ENCODE assay signal across 12 cellular contexts in genomic region chr18:44715841-44716240, GRCh38. TPM values are rescaled to one million over a fixed set of nuclear protein-coding genes. Genes with fewer than 3 reads are reported as not detected.
DNase-seq lines count a peak whose midpoint lies in the region; ATAC-seq and TF ChIP-seq lines count a peak whose summit lies in the region.
"Had no signal": no experiment of that assay in that cellular context is flagged by ENCODE, and none has a peak within 500 bp of the region (broad histone marks: within the 10 kb centered on the region; RNA-seq: fewer than 3 reads in every experiment).

No MANE protein-coding gene starts in this region.

- in situ Hi-C loops in G401 (cut with HindIII; ENCODE audit: low sequenced_read_pairs) = no loop called here

- TF ChIP-seq POLR2A in right lobe of liver (IDR thresholded peaks at IDR 0.05) = no peak

- H3K27ac Mint-ChIP-seq in endothelial cell (ENCODE audit: unreplicated experiment) = peak overlapping the region; percentile 70
- H3K27ac Mint-ChIP-seq in activated naive CD4-positive, alpha-beta T cell treated with anti-CD3 and anti-CD28 coated beads, Interleukin-2, amount 10 ng/mL, durations not matched to agents 7 days and 5 days = no peak overlapping the region

- peak; percentile 3 for ATAC-seq in sciatic nerve
- ATAC-seq in right lobe of liver = no peak
- ATAC-seq in GM19467 (IDR thresholded peaks at IDR 0.05; ENCODE audit: unreplicated experiment) = no peak

- H3K27me3 ChIP-seq in right lobe of liver = no peaks in the 10 kb centered on the region

- TF ChIP-seq CTCF in endothelial cell (IDR thresholded peaks at IDR 0.05; ENCODE audit: unreplicated experiment) (no peak), right lobe of liver (IDR thresholded peaks at IDR 0.05) (no peak)

- H3K36me3 Mint-ChIP-seq in endothelial cell (ENCODE audit: low read depth, unreplicated experiment) = peaks cover 60% of the 10 kb centered on the region
- H3K36me3 Mint-ChIP-seq in activated naive CD4-positive, alpha-beta T cell treated with anti-CD3 and anti-CD28 coated beads, Interleukin-2, amount 10 ng/mL, durations not matched to agents 7 days and 5 days = peaks cover 2% of the 10 kb centered on the region
- H3K36me3 Mint-ChIP-seq: CD14-positive monocyte had no signal

- H3K9me3 ChIP-seq in right lobe of liver = no peaks in the 10 kb centered on the region
- H3K9me3 ChIP-seq: HAP-1 had no signal

- no peak overlapping the region for H3K4me3 ChIP-seq in right lobe of liver
- H3K4me3 ChIP-seq: HAP-1 had no signal

- peaks cover 32% of the 10 kb centered on the region for H3K4me1 Mint-ChIP-seq in endothelial cell (ENCODE audit: unreplicated experiment)
- H3K4me1 Mint-ChIP-seq in activated naive CD4-positive, alpha-beta T cell treated with anti-CD3 and anti-CD28 coated beads, Interleukin-2, amount 10 ng/mL, durations not matched to agents 7 days and 5 days = peaks cover 28% of the 10 kb centered on the region

- CTCF ChIA-PET in activated naive CD4-positive, alpha-beta T cell treated with anti-CD3 and anti-CD28 coated beads, Interleukin-2, amount 10 ng/mL, durations not matched to agents 7 days and 5 days (lab: Charles Lee) = no interaction called here

- intact Hi-C loops in sciatic nerve (cut with DNase I) = no loop called here
- intact Hi-C loops in right lobe of liver (cut with DNase I) = no loop called here

- peaks cover 0 to 3% (median 0%) of the 10 kb centered on the region in 4 donors for H3K36me3 ChIP-seq in right lobe of liver
- H3K36me3 ChIP-seq: HAP-1 had no signal

- no peaks in the 10 kb centered on the region for H3K9me3 Mint-ChIP-seq in endothelial cell (ENCODE audit: unreplicated experiment)
- no peaks in the 10 kb centered on the region for H3K9me3 Mint-ChIP-seq in activated naive CD4-positive, alpha-beta T cell treated with anti-CD3 and anti-CD28 coated beads, Interleukin-2, amount 10 ng/mL, durations not matched to agents 7 days and 5 days

- H3K4me3 Mint-ChIP-seq in endothelial cell (ENCODE audit: unreplicated experiment) = no peak overlapping the region
- no peak overlapping the region for H3K4me3 Mint-ChIP-seq in activated naive CD4-positive, alpha-beta T cell treated with anti-CD3 and anti-CD28 coated beads, Interleukin-2, amount 10 ng/mL, durations not matched to agents 7 days and 5 days

- 95% methylated on average over 6 of the region's 6 CpGs for WGBS in right lobe of liver (ENCODE audit: insufficient coverage, low coverage, low lambda C conversion rate, missing lambda C conversion rate)

- peaks cover 3% of the 10 kb centered on the region for H3K27me3 Mint-ChIP-seq in endothelial cell (ENCODE audit: unreplicated experiment)
- peaks cover 75% of the 10 kb centered on the region for H3K27me3 Mint-ChIP-seq in activated naive CD4-positive, alpha-beta T cell treated with anti-CD3 and anti-CD28 coated beads, Interleukin-2, amount 10 ng/mL, durations not matched to agents 7 days and 5 days

- DNase-seq in G401 (ENCODE audit: low spot score) = peak; percentile 97
- DNase-seq in NCI-H2196 (lab: John Stamatoyannopoulos, UW; ENCODE audit: unreplicated experiment) = peak; percentile 32
- DNase-seq in endothelial cell (ENCODE audit: low spot score) = no peak
- no peak for DNase-seq in sciatic nerve (ENCODE audit: low spot score)
- DNase-seq in right lobe of liver = no peak
- no peak for DNase-seq in activated naive CD4-positive, alpha-beta T cell treated with anti-CD3 and anti-CD28 coated beads, Interleukin-2, amount 10 ng/mL, durations not matched to agents 7 days and 5 days
- no peak for DNase-seq in glomerular visceral epithelial cell (ENCODE audit: extremely low spot score)
- DNase-seq: cortex of kidney, NCI-H510A treated with DMSO at 0.1 percent for 48 hours had no signal

- H3K4me1 ChIP-seq in right lobe of liver = peaks cover 0 to 7% (median 3%) of the 10 kb centered on the region in 4 donors
- H3K4me1 ChIP-seq: HAP-1 had no signal

- no peak overlapping the region for H3K27ac ChIP-seq in right lobe of liver

RNA-seq across cellular contexts. Expression of gene SETBP1, which starts 35.2 kb away (rescaled TPM):
- total RNA-seq in G401 (2014; rRNA removed; shearing (Covaris generic)) = not detected in 2 replicates
- 131 TPM for total RNA-seq in endothelial cell (ENCODE audit: unreplicated experiment)
- total RNA-seq in sciatic nerve = 44.5 TPM
- 10 to 100 TPM; 14.3 to 29.1 (median 16.6) TPM for total RNA-seq in right lobe of liver

Comparison
In these comparisons a context has a peak if more than half of its experiments do, and no peak if none do; other contexts are left out.
1. DNase-seq: peak in G401 (single experiment) and NCI-H2196 (single experiment); none in endothelial cell (single experiment), sciatic nerve (single experiment), right lobe of liver (0 of 3), activated naive CD4-positive, alpha-beta T cell treated with anti-CD3 and anti-CD28 coated beads, Interleukin-2, amount 10 ng/mL, durations not matched to agents 7 days and 5 days (single experiment) and glomerular visceral epithelial cell (single experiment).
2. RNA of gene SETBP1, which starts 35.2 kb away (total RNA-seq): 131 TPM in endothelial cell (single experiment), 44.5 TPM in sciatic nerve (single experiment) and 14.3 to 29.1 TPM in right lobe of liver; not detected in G401; every median in the first group is over 10 times any median in the second.